ENCODE assay signal across 14 cellular contexts in the genomic region with DNA sequence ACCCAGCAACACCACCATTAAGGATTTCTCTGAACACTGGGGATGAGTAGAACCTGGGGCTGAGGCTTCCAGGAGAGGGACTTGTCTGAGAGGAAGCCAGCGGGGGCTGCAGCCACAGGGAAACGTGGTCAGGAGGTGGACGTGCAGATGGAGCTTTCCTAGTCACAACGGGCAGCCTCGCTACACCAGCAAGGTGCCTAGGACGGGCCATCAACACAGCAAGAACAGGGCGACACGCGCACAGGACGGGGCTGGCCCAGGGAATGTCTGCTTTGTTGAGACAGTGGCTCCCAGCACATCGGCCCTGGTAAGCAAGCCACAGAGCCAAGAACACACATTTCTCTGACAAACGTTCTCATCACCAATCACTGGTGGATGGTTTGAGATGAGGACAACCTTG. TPM values are rescaled to one million over a fixed set of nuclear protein-coding genes. Genes with fewer than 3 reads are reported as not detected.
DNase-seq lines count a peak whose midpoint lies in the region; ATAC-seq and TF ChIP-seq lines count a peak whose summit lies in the region.
"Had no signal": no experiment of that assay in that cellular context is flagged by ENCODE, and none has a peak within 500 bp of the region (broad histone marks: within the 10 kb centered on the region; RNA-seq: fewer than 3 reads in every experiment).

No MANE protein-coding gene starts in this region.

- H4K20me1 ChIP-seq in osteoblast (ENCODE audit: insufficient read depth, low read length) = peaks cover 18% of the 10 kb centered on the region

- H3K4me1 ChIP-seq in CD8-positive, alpha-beta T cell (ENCODE audit: insufficient read depth, low read length) = no peaks in the 10 kb centered on the region
- no peaks in the 10 kb centered on the region for H3K4me1 ChIP-seq in osteoblast (ENCODE audit: insufficient read depth, low read length)
- H3K4me1 ChIP-seq in Peyer's patch = no peaks in the 10 kb centered on the region

- H3K36me3 Mint-ChIP-seq in CD8-positive, alpha-beta T cell = peaks cover 89% of the 10 kb centered on the region

- intact Hi-C loops in CD8-positive, alpha-beta T cell (cut with DNase I, micrococcal nuclease) = no loop called here

- no peak overlapping the region for H2AFZ ChIP-seq in osteoblast (ENCODE audit: low read length)

- no peaks in the 10 kb centered on the region for H3K9me3 Mint-ChIP-seq in CD8-positive, alpha-beta T cell
- H3K9me3 Mint-ChIP-seq: CD4-positive, alpha-beta T cell had no signal

- H3K4me3 ChIP-seq in CD8-positive, alpha-beta T cell (ENCODE audit: low read depth, low read length) = no peak overlapping the region
- H3K4me3 ChIP-seq in osteoblast (ENCODE audit: insufficient read depth, low read length) (no peak overlapping the region), Peyer's patch (no peak overlapping the region)

- no peak for TF ChIP-seq CTCF in CD8-positive, alpha-beta T cell (IDR thresholded peaks at IDR 0.05)
- TF ChIP-seq CTCF in RWPE1 (conservative IDR thresholded peaks at IDR 0.05; ENCODE audit: low read depth) (no peak), osteoblast (IDR thresholded peaks at IDR 0.05; ENCODE audit: extremely low read depth, low read depth, low read length) (no peak), Peyer's patch (IDR thresholded peaks at IDR 0.05) (no peak)

- H3K4me3 Mint-ChIP-seq in CD8-positive, alpha-beta T cell = no peak overlapping the region
- H3K4me3 Mint-ChIP-seq: B cell; CD4-positive, alpha-beta T cell had no signal

- CTCF ChIA-PET in CD8-positive, alpha-beta T cell (lab: Charles Lee) = no interaction called here
- CTCF ChIA-PET in RWPE1 (lab: Yijun Ruan, JAX) = no interaction called here

- H3K4me2 ChIP-seq in osteoblast (ENCODE audit: insufficient read depth, low read length) = no peak overlapping the region

- no peak for ATAC-seq in CD8-positive, alpha-beta T cell
- peak; percentile 13 for ATAC-seq in esophagus mucosa
- ATAC-seq: HCT116 had no signal

- DNase-seq in CD8-positive, alpha-beta T cell = no peak
- DNase-seq in RWPE1 (ENCODE audit: low spot score) (no peak), osteoblast (ENCODE audit: insufficient read length, low spot score, missing footprints) (peak; percentile 62), NCI-H187 treated with DMSO at 0.1 percent for 48 hours (lab: John Stamatoyannopoulos, UW) (no peak), HUDEP-2 (lab: John Stamatoyannopoulos, UW; ENCODE audit: unreplicated experiment in 76 of 76) (no peak), Peyer's patch (no peak)
- DNase-seq: C1 segment of cervical spinal cord; CD4-positive, alpha-beta T cell; DMS79 treated with DMSO at 0.1 percent for 48 hours; EL; GOT3 had no signal

- peaks cover 34% of the 10 kb centered on the region for H3K79me2 ChIP-seq in osteoblast (ENCODE audit: insufficient read depth, low read length)

- no peaks in the 10 kb centered on the region for H3K4me1 Mint-ChIP-seq in CD8-positive, alpha-beta T cell (ENCODE audit: low read depth)
- H3K4me1 Mint-ChIP-seq: B cell had no signal

- H3K27ac ChIP-seq in CD8-positive, alpha-beta T cell (ENCODE audit: low read depth, low read length) = no peak overlapping the region
- H3K27ac ChIP-seq in RWPE1 (peak overlapping the region; percentile 21; the same call in 1 of the 2 replicates), osteoblast (ENCODE audit: low read depth, low read length) (no peak overlapping the region), Peyer's patch (no peak overlapping the region)

- H3K36me3 ChIP-seq in CD8-positive, alpha-beta T cell (ENCODE audit: insufficient read depth, low read length) = peaks cover 42% of the 10 kb centered on the region
- H3K36me3 ChIP-seq in osteoblast (ENCODE audit: insufficient read depth, low read length) (peaks cover 92% of the 10 kb centered on the region), Peyer's patch (peaks cover 0 to 98% (median 4%) of the 10 kb centered on the region in 3 donors)

- H3K9me3 ChIP-seq in CD8-positive, alpha-beta T cell (ENCODE audit: low read length) = no peaks in the 10 kb centered on the region
- H3K9me3 ChIP-seq in osteoblast (ENCODE audit: low read depth, low read length) = no peaks in the 10 kb centered on the region
- no peaks in the 10 kb centered on the region for H3K9me3 ChIP-seq in Peyer's patch

- no peak for TF ChIP-seq POLR2A in Peyer's patch (IDR thresholded peaks at IDR 0.05)

- POLR2A ChIA-PET in CD8-positive, alpha-beta T cell (lab: Charles Lee) = no interaction called here
- POLR2A ChIA-PET in RWPE1 (lab: Yijun Ruan, JAX; ENCODE audit: low non-redundant PET) = no interaction called here

- no peaks in the 10 kb centered on the region for H3K27me3 Mint-ChIP-seq in CD8-positive, alpha-beta T cell (ENCODE audit: low read depth)
- H3K27me3 Mint-ChIP-seq: B cell; CD4-positive, alpha-beta T cell had no signal

- peak overlapping the region; percentile 55 for H3K27ac Mint-ChIP-seq in CD8-positive, alpha-beta T cell
- H3K27ac Mint-ChIP-seq: B cell; CD4-positive, alpha-beta T cell had no signal

- no peaks in the 10 kb centered on the region for H3K27me3 ChIP-seq in CD8-positive, alpha-beta T cell (ENCODE audit: insufficient read depth, low read length)
- H3K27me3 ChIP-seq in osteoblast (ENCODE audit: insufficient read depth, low read length) (no peaks in the 10 kb centered on the region), Peyer's patch (no peaks in the 10 kb centered on the region)

RNA-seq across cellular contexts. Expression of a gene that starts 25.3 kb away (rescaled TPM):
- total RNA-seq in CD8-positive, alpha-beta T cell = 10 to 100 TPM; 54.7 to 57.9 TPM
- total RNA-seq in esophagus mucosa = 35.8 TPM
- total RNA-seq in osteoblast = 79.9 and 86.1 TPM in 2 replicates
- 100 to 1,000 TPM in 3 of 4 donors, 10 to 100 TPM in 1; 69.0 to 286 (median 133) TPM for total RNA-seq in Peyer's patch

RNA-seq across cellular contexts. Expression of a gene that starts 25.7 kb away (rescaled TPM):
- 10 to 100 TPM; 14.7 to 15.7 TPM for total RNA-seq in CD8-positive, alpha-beta T cell
- 49.8 TPM for total RNA-seq in esophagus mucosa
- 20.9 and 24.6 TPM in 2 replicates for total RNA-seq in osteoblast
- 10 to 100 TPM; 23.5 to 45.4 (median 29.0) TPM for total RNA-seq in Peyer's patch

RNA-seq across cellular contexts. Expression of a gene that starts 49.0 kb away (rescaled TPM):
- total RNA-seq in CD8-positive, alpha-beta T cell = 1 to 10 TPM; 1.2 to 1.8 TPM
- 12.3 TPM for total RNA-seq in esophagus mucosa
- 10.1 and 10.6 TPM in 2 replicates for total RNA-seq in osteoblast
- total RNA-seq in Peyer's patch = 100 to 1,000 TPM in 2 of 4 donors, 10 to 100 TPM in 2; 19.8 to 157 (median 109) TPM

RNA-seq across cellular contexts. Expression of a gene that starts 49.2 kb away (rescaled TPM):
- 10 to 100 TPM; 25.9 to 31.1 TPM for total RNA-seq in CD8-positive, alpha-beta T cell
- total RNA-seq in esophagus mucosa (23.4 TPM), osteoblast (15.2 and 22.1 TPM in 2 replicates), Peyer's patch (100 to 1,000 TPM in 2 of 4 donors, 10 to 100 TPM in 2; 58.3 to 198 (median 84.3) TPM)
